Comparison of ENCODE assay signal across 7 cellular contexts in the genomic region with DNA sequence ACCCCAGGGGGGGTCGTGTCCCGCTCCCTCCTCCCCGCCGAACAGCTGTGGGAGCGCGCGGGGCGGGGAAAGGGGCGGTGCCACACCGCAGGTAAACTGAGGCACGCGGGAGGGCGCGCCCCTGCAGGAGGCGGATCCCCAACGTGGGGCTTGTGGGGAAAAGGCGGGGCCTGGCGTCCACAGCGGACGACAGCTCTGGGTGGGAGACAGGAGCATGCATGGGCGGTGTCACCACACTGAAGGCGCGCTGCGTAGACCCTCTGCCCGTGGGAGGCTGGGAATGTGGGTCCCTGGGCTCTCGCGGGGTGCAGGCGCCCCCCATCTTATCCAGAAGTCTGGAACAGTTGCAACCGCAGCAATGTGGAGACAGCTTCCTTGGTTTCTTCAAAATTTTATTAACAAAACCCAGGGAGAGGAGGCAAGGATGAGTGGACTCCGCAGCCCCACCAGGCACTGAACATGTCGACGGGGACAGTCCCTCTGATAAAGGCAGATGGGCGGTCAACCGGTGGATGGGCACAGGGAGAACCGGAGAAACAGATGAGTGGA. TPM values are rescaled to one million over a fixed set of nuclear protein-coding genes. Genes with fewer than 3 reads are reported as not detected.
DNase-seq lines count a peak whose midpoint lies in the region; ATAC-seq lines count a peak whose summit lies in the region.

No MANE protein-coding gene starts in this region.

- peak overlapping the region; percentile 40 for H3K27ac ChIP-seq in iPS-20b (ENCODE audit: low read length)
- H3K27ac ChIP-seq in stomach smooth muscle (ENCODE audit: low read length), result peak overlapping the region; percentile 87

- H3K36me3 ChIP-seq in iPS-20b (ENCODE audit: insufficient read depth, low read depth, low read length) (peaks cover 57% of the 10 kb centered on the region), stomach smooth muscle (ENCODE audit: control insufficient read depth in 2 of 2, insufficient read depth in 2 of 2, low read length in 2 of 2) (peaks cover 20 to 28% of the 10 kb centered on the region in 2 donors)

- H3K9me3 ChIP-seq in iPS-20b (ENCODE audit: insufficient read depth, low read depth, low read length) (no peaks in the 10 kb centered on the region), stomach smooth muscle (ENCODE audit: control insufficient read depth in 2 of 2, low read length in 2 of 2) (no peaks in the 10 kb centered on the region)

- peaks cover 39% of the 10 kb centered on the region for H3K4me1 Mint-ChIP-seq in activated naive CD8-positive, alpha-beta T cell treated with anti-CD3 and anti-CD28 coated beads, Interleukin-2, amount 10 ng/mL, durations not matched to agents 7 days and 5 days

- peak; percentile 3 for ATAC-seq in HG03045 (IDR thresholded peaks at IDR 0.05; ENCODE audit: unreplicated experiment)
- no peak for ATAC-seq in activated naive CD8-positive, alpha-beta T cell treated with anti-CD3 and anti-CD28 coated beads, Interleukin-2, amount 10 ng/mL, durations not matched to agents 7 days and 5 days (ENCODE audit: low read depth)
- no peak for ATAC-seq in HG03460 (IDR thresholded peaks at IDR 0.05; ENCODE audit: unreplicated experiment)

- H3K27me3 Mint-ChIP-seq in activated naive CD8-positive, alpha-beta T cell treated with anti-CD3 and anti-CD28 coated beads, Interleukin-2, amount 10 ng/mL, durations not matched to agents 7 days and 5 days, result no peaks in the 10 kb centered on the region

- POLR2A ChIA-PET in activated naive CD8-positive, alpha-beta T cell treated with anti-CD3 and anti-CD28 coated beads, Interleukin-2, amount 10 ng/mL, durations not matched to agents 7 days and 5 days (lab: Charles Lee), result interaction anchor here (0.8 to 3.0 kb wide), 11 partner anchors 8 to 462 kb away, joined by 3 to 17 read pairs (median 8); a partner anchor contains a TSS

- H3K4me1 ChIP-seq in iPS-20b (ENCODE audit: insufficient read depth, low read length), result peaks cover 7% of the 10 kb centered on the region
- H3K4me1 ChIP-seq in stomach smooth muscle (ENCODE audit: control insufficient read depth, insufficient read depth, low read length), result peaks cover 36% of the 10 kb centered on the region

- H3K36me3 Mint-ChIP-seq in activated naive CD8-positive, alpha-beta T cell treated with anti-CD3 and anti-CD28 coated beads, Interleukin-2, amount 10 ng/mL, durations not matched to agents 7 days and 5 days, result peaks cover 39% of the 10 kb centered on the region

- H3K9me3 Mint-ChIP-seq in activated naive CD8-positive, alpha-beta T cell treated with anti-CD3 and anti-CD28 coated beads, Interleukin-2, amount 10 ng/mL, durations not matched to agents 7 days and 5 days, result no peaks in the 10 kb centered on the region

- H3K4me3 ChIP-seq in iPS-20b (ENCODE audit: low read length), result peak overlapping the region; percentile 100
- H3K4me3 ChIP-seq in stomach smooth muscle (ENCODE audit: low read length in 2 of 2), result peak overlapping the region; percentile 80 to 100

- no peak for DNase-seq in activated naive CD8-positive, alpha-beta T cell treated with anti-CD3 and anti-CD28 coated beads, Interleukin-2, amount 10 ng/mL, durations not matched to agents 7 days and 5 days
- DNase-seq in inferior parietal cortex (ENCODE audit: extremely low spot score), result no peak
- DNase-seq in DMS153 (lab: John Stamatoyannopoulos, UW), result no peak

- H3K9ac ChIP-seq in iPS-20b (ENCODE audit: low read depth, low read length) (peak overlapping the region; percentile 96; the same call in 1 of the 2 replicates), stomach smooth muscle (ENCODE audit: low read length in 2 of 2) (peak overlapping the region; percentile 95 to 99)

- peak overlapping the region; percentile 84 for H3K4me3 Mint-ChIP-seq in activated naive CD8-positive, alpha-beta T cell treated with anti-CD3 and anti-CD28 coated beads, Interleukin-2, amount 10 ng/mL, durations not matched to agents 7 days and 5 days

- H3K27me3 ChIP-seq in iPS-20b (ENCODE audit: insufficient read depth, low read length) (no peaks in the 10 kb centered on the region), stomach smooth muscle (ENCODE audit: control insufficient read depth in 1 of 2, insufficient read depth in 2 of 2, low read length in 2 of 2) (no peaks in the 10 kb centered on the region)

- H3K27ac Mint-ChIP-seq in activated naive CD8-positive, alpha-beta T cell treated with anti-CD3 and anti-CD28 coated beads, Interleukin-2, amount 10 ng/mL, durations not matched to agents 7 days and 5 days, result peak overlapping the region; percentile 97

RNA-seq across cellular contexts. Expression of a gene that starts 0.7 kb away (rescaled TPM):
- total RNA-seq in activated naive CD8-positive, alpha-beta T cell treated with anti-CD3 and anti-CD28 coated beads, Interleukin-2, amount 10 ng/mL, durations not matched to agents 7 days and 5 days, result 100 to 1,000 TPM; 108 to 123 TPM

RNA-seq across cellular contexts. Expression of a gene that starts 5.4 kb away (rescaled TPM):
- total RNA-seq in activated naive CD8-positive, alpha-beta T cell treated with anti-CD3 and anti-CD28 coated beads, Interleukin-2, amount 10 ng/mL, durations not matched to agents 7 days and 5 days, result 100 to 1,000 TPM; 155 to 160 TPM

RNA-seq across cellular contexts. Expression of a gene that starts 15.8 kb away (rescaled TPM):
- total RNA-seq in activated naive CD8-positive, alpha-beta T cell treated with anti-CD3 and anti-CD28 coated beads, Interleukin-2, amount 10 ng/mL, durations not matched to agents 7 days and 5 days, result under 1 TPM; 0.36 to 0.68 TPM
